ENCODE assay signal across 1 cellular context in genomic region chr15:81061490-81062235, GRCh38.
TF ChIP-seq lines count a peak whose summit lies in the region.

No MANE protein-coding gene starts in this region.

TF ChIP-seq in GM12878, 131 proteins besides CTCF, POLR2A, EP300 and RAD21:
- TF ChIP-seq ATF2 (IDR thresholded peaks at IDR 0.05; ENCODE audit: low read length) (no peak), POLR2AphosphoS5 (IDR thresholded peaks at IDR 0.05; ENCODE audit: low read length) (no peak), MYB (IDR thresholded peaks at IDR 0.05; ENCODE audit: borderline replicate concordance, low read depth, low read length) (no peak), KDM1A (IDR thresholded peaks at IDR 0.05; ENCODE audit: borderline replicate concordance) (no peak), MEF2A (IDR thresholded peaks at IDR 0.05; ENCODE audit: insufficient read depth, low read depth, low read length) (no peak), PAX5 (IDR thresholded peaks at IDR 0.05; ENCODE audit: borderline replicate concordance, low read depth, low read length) (no peak), ZBED1 (IDR thresholded peaks at IDR 0.05; ENCODE audit: borderline replicate concordance) (no peak), SREBF2 (IDR thresholded peaks at IDR 0.05; ENCODE audit: low read length) (no peak), SREBF1 (IDR thresholded peaks at IDR 0.05; ENCODE audit: low read length) (no peak), ELK1 (IDR thresholded peaks at IDR 0.05; ENCODE audit: low read depth, low read length) (no peak), ZBTB40 (IDR thresholded peaks at IDR 0.05; ENCODE audit: borderline replicate concordance) (no peak)
